22 cellular contexts compared by ENCODE assay signal in genomic region chr20:57669626-57670025, GRCh38.
"Had no signal": no experiment of that assay in that cellular context is flagged by ENCODE, and none has a peak within 500 bp of the region (broad histone marks: within the 10 kb centered on the region; RNA-seq: fewer than 3 reads in every experiment).

No MANE protein-coding gene starts in this region.

- H3K4me1 ChIP-seq: SJSA1 had no signal

- H3K4me3 Mint-ChIP-seq: activated CD4-positive, alpha-beta memory T cell treated with anti-CD3 and anti-CD28 coated beads for 36 hours; activated CD4-positive, alpha-beta T cell treated with anti-CD3 and anti-CD28 coated beads, Interleukin-2, amount 10 ng/mL, durations not matched to agents 24 days and 14 days; activated naive CD4-positive, alpha-beta T cell treated with anti-CD3 and anti-CD28 coated beads for 36 hours; activated naive CD8-positive, alpha-beta T cell; activated T-cell treated with anti-CD3 and anti-CD28 coated beads, Interleukin-2, amount 50 U/mL, for 4 hours; brain; central memory CD8-positive, alpha-beta T cell; T-helper 1 cell treated with Interleukin-12 subunit alpha and Interleukin-12 subunit beta and Interleukin-4 antibody, amounts not matched to agents 30 μg/mL and 1 μg/mL, for 36 hours; WTC11 had no signal

- H3K4me1 Mint-ChIP-seq: activated CD4-positive, alpha-beta T cell treated with anti-CD3 and anti-CD28 coated beads, Interleukin-2, amount 10 ng/mL, durations not matched to agents 24 days and 14 days had no signal

- H3K27me3 Mint-ChIP-seq: activated CD4-positive, alpha-beta memory T cell treated with anti-CD3 and anti-CD28 coated beads for 36 hours; activated naive CD8-positive, alpha-beta T cell; brain had no signal

- DNase-seq: activated CD4-positive, alpha-beta memory T cell treated with anti-CD3 and anti-CD28 coated beads for 36 hours; activated CD4-positive, alpha-beta T cell treated with anti-CD3 and anti-CD28 coated beads, Interleukin-2, amount 10 ng/mL, durations not matched to agents 24 days and 14 days; activated CD4-positive, CD25-positive, alpha-beta regulatory T cell treated with anti-CD3 and anti-CD28 coated beads, Interleukin-2, amount 50 U/mL, for 72 hours; activated CD8-positive, alpha-beta memory T cell treated with anti-CD3 and anti-CD28 coated beads for 24 hours; activated effector memory CD4-positive, alpha-beta T cell treated with anti-CD3 and anti-CD28 coated beads, Interleukin-2, amount 50 U/mL, for 16 hours; activated naive CD4-positive, alpha-beta T cell treated with anti-CD3 and anti-CD28 coated beads for 36 hours; activated T-cell treated with anti-CD3 and anti-CD28 coated beads, Interleukin-2, amount 50 U/mL, for 4 hours; amygdala; NCI-H1048; NCI-H2029 treated with DMSO at 0.1 percent for 48 hours; NCI-H526; NCI-H82; SHP77; SW 1271 had no signal

- H3K9me3 Mint-ChIP-seq: activated CD4-positive, alpha-beta memory T cell treated with anti-CD3 and anti-CD28 coated beads for 36 hours; activated CD4-positive, alpha-beta T cell treated with anti-CD3 and anti-CD28 coated beads, Interleukin-2, amount 10 ng/mL, durations not matched to agents 24 days and 14 days; activated naive CD4-positive, alpha-beta T cell treated with anti-CD3 and anti-CD28 coated beads for 36 hours; activated T-cell treated with anti-CD3 and anti-CD28 coated beads, Interleukin-2, amount 50 U/mL, for 4 hours; brain; central memory CD8-positive, alpha-beta T cell; T-helper 1 cell treated with Interleukin-12 subunit alpha and Interleukin-12 subunit beta and Interleukin-4 antibody, amounts not matched to agents 30 μg/mL and 1 μg/mL, for 36 hours; WTC11 had no signal

- H3K27ac Mint-ChIP-seq: activated CD4-positive, alpha-beta memory T cell treated with anti-CD3 and anti-CD28 coated beads for 36 hours; activated CD4-positive, alpha-beta T cell treated with anti-CD3 and anti-CD28 coated beads, Interleukin-2, amount 10 ng/mL, durations not matched to agents 24 days and 14 days; activated naive CD4-positive, alpha-beta T cell treated with anti-CD3 and anti-CD28 coated beads for 36 hours; activated naive CD8-positive, alpha-beta T cell; T-helper 1 cell treated with Interleukin-12 subunit alpha and Interleukin-12 subunit beta and Interleukin-4 antibody, amounts not matched to agents 30 μg/mL and 1 μg/mL, for 36 hours had no signal

- H3K36me3 Mint-ChIP-seq: activated CD4-positive, alpha-beta memory T cell treated with anti-CD3 and anti-CD28 coated beads for 36 hours; activated naive CD8-positive, alpha-beta T cell; brain; WTC11 had no signal

- H3K27ac ChIP-seq: SJSA1 had no signal

- H3K36me3 ChIP-seq: SJSA1 had no signal

- FAIRE-seq: astrocyte had no signal

- H3K27me3 ChIP-seq: SJSA1 had no signal

- H3K4me3 ChIP-seq: SJSA1 had no signal

- H3K9me3 ChIP-seq: SJSA1 had no signal

- ATAC-seq: activated T-cell treated with anti-CD3 and anti-CD28 coated beads, Interleukin-2, amount 50 U/mL, for 4 hours; SK-N-SH treated with all-trans-retinoic acid at 6 μM for 48 hours; WTC11 had no signal
